1 cellular context compared by ENCODE assay signal in the genomic region with DNA sequence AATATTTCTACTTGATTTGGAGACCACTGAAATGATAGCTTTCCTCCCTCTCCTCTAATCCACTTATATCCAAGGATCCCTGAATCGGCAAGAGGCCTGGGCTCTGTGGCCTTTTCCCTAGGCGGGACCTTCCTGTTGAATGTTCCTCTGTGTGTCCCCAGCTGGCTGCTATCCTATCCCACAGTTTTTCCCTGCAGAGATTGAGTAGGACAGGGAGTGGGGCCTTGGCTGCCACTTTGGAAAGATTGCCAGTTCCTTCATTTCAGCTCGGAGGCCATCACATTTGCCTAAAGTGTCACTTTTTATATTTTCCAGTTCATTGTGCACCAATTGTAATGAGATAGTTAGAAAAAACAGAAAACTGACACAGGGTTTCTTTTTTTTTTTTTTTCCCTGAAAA.
TF ChIP-seq lines count a peak whose summit lies in the region.

No MANE protein-coding gene starts in this region.

TF ChIP-seq in GM23338, 12 proteins besides CTCF, POLR2A, EP300 and RAD21 (continued from another document):
- TF ChIP-seq, protein P1, sequence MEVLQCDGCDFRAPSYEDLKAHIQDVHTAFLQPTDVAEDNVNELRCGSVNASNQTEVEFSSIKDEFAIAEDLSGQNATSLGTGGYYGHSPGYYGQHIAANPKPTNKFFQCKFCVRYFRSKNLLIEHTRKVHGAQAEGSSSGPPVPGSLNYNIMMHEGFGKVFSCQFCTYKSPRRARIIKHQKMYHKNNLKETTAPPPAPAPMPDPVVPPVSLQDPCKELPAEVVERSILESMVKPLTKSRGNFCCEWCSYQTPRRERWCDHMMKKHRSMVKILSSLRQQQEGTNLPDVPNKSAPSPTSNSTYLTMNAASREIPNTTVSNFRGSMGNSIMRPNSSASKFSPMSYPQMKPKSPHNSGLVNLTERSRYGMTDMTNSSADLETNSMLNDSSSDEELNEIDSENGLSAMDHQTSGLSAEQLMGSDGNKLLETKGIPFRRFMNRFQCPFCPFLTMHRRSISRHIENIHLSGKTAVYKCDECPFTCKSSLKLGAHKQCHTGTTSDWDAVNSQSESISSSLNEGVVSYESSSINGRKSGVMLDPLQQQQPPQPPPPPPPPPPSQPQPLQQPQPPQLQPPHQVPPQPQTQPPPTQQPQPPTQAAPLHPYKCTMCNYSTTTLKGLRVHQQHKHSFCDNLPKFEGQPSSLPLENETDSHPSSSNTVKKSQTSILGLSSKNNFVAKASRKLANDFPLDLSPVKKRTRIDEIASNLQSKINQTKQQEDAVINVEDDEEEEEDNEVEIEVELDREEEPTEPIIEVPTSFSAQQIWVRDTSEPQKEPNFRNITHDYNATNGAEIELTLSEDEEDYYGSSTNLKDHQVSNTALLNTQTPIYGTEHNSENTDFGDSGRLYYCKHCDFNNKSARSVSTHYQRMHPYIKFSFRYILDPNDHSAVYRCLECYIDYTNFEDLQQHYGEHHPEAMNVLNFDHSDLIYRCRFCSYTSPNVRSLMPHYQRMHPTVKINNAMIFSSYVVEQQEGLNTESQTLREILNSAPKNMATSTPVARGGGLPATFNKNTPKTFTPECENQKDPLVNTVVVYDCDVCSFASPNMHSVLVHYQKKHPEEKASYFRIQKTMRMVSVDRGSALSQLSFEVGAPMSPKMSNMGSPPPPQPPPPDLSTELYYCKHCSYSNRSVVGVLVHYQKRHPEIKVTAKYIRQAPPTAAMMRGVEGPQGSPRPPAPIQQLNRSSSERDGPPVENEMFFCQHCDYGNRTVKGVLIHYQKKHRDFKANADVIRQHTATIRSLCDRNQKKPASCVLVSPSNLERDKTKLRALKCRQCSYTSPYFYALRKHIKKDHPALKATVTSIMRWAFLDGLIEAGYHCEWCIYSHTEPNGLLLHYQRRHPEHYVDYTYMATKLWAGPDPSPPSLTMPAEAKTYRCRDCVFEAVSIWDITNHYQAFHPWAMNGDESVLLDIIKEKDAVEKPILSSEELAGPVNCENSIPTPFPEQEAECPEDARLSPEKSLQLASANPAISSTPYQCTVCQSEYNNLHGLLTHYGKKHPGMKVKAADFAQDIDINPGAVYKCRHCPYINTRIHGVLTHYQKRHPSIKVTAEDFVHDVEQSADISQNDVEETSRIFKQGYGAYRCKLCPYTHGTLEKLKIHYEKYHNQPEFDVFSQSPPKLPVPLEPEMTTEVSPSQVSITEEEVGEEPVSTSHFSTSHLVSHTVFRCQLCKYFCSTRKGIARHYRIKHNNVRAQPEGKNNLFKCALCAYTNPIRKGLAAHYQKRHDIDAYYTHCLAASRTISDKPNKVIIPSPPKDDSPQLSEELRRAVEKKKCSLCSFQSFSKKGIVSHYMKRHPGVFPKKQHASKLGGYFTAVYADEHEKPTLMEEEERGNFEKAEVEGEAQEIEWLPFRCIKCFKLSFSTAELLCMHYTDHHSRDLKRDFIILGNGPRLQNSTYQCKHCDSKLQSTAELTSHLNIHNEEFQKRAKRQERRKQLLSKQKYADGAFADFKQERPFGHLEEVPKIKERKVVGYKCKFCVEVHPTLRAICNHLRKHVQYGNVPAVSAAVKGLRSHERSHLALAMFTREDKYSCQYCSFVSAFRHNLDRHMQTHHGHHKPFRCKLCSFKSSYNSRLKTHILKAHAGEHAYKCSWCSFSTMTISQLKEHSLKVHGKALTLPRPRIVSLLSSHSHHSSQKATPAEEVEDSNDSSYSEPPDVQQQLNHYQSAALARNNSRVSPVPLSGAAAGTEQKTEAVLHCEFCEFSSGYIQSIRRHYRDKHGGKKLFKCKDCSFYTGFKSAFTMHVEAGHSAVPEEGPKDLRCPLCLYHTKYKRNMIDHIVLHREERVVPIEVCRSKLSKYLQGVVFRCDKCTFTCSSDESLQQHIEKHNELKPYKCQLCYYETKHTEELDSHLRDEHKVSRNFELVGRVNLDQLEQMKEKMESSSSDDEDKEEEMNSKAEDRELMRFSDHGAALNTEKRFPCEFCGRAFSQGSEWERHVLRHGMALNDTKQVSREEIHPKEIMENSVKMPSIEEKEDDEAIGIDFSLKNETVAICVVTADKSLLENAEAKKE (CRISPR knock-in tag; IDR thresholded peaks at IDR 0.05): no peak
- no peak for TF ChIP-seq CREB1 (CRISPR knock-in tag; IDR thresholded peaks at IDR 0.05; ENCODE audit: low read depth)
- TF ChIP-seq NANOG (IDR thresholded peaks at IDR 0.05; ENCODE audit: borderline replicate concordance): no peak
- TF ChIP-seq JUNB (IDR thresholded peaks at IDR 0.05; ENCODE audit: unreplicated experiment): no peak
- TF ChIP-seq ZNF114 (CRISPR knock-in tag; IDR thresholded peaks at IDR 0.05): no peak
- TF ChIP-seq EZH2 (IDR thresholded peaks at IDR 0.05; ENCODE audit: low read depth, unreplicated experiment): no peak
- TF ChIP-seq EZH2phosphoT487 (IDR thresholded peaks at IDR 0.05; ENCODE audit: unreplicated experiment): no peak
- TF ChIP-seq STAT1 (IDR thresholded peaks at IDR 0.05; ENCODE audit: unreplicated experiment): no peak
- TF ChIP-seq, protein P2, sequence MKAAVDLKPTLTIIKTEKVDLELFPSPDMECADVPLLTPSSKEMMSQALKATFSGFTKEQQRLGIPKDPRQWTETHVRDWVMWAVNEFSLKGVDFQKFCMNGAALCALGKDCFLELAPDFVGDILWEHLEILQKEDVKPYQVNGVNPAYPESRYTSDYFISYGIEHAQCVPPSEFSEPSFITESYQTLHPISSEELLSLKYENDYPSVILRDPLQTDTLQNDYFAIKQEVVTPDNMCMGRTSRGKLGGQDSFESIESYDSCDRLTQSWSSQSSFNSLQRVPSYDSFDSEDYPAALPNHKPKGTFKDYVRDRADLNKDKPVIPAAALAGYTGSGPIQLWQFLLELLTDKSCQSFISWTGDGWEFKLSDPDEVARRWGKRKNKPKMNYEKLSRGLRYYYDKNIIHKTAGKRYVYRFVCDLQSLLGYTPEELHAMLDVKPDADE (IDR thresholded peaks at IDR 0.05): no peak
- no peak for TF ChIP-seq ZNF331 (CRISPR knock-in tag; IDR thresholded peaks at IDR 0.05; ENCODE audit: low read depth)
- TF ChIP-seq, protein P3, sequence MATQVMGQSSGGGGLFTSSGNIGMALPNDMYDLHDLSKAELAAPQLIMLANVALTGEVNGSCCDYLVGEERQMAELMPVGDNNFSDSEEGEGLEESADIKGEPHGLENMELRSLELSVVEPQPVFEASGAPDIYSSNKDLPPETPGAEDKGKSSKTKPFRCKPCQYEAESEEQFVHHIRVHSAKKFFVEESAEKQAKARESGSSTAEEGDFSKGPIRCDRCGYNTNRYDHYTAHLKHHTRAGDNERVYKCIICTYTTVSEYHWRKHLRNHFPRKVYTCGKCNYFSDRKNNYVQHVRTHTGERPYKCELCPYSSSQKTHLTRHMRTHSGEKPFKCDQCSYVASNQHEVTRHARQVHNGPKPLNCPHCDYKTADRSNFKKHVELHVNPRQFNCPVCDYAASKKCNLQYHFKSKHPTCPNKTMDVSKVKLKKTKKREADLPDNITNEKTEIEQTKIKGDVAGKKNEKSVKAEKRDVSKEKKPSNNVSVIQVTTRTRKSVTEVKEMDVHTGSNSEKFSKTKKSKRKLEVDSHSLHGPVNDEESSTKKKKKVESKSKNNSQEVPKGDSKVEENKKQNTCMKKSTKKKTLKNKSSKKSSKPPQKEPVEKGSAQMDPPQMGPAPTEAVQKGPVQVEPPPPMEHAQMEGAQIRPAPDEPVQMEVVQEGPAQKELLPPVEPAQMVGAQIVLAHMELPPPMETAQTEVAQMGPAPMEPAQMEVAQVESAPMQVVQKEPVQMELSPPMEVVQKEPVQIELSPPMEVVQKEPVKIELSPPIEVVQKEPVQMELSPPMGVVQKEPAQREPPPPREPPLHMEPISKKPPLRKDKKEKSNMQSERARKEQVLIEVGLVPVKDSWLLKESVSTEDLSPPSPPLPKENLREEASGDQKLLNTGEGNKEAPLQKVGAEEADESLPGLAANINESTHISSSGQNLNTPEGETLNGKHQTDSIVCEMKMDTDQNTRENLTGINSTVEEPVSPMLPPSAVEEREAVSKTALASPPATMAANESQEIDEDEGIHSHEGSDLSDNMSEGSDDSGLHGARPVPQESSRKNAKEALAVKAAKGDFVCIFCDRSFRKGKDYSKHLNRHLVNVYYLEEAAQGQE (IDR thresholded peaks at IDR 0.05; ENCODE audit: unreplicated experiment): no peak
